ENCODE assay signal across 1 cellular context in the genomic region with DNA sequence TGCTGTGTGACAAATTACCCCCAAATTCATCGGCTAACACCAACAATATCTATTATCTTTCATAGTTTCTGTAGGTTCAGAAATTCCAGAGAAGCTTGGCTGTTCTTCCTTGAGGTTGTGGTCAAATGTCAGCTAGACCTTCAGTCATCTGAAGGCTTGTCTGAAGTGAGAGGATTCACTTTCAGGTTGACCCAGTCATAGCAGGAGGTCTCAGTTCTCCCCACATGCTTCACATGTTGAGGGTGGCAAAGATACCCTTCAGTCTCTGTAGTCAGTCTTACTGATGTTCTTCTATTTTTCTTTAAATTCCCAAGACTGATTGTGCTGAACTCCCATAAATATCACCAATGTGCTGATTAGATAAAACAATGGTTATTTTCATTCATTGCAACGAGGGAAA.
TF ChIP-seq lines count a peak whose summit lies in the region.

No MANE protein-coding gene starts in this region.

TF ChIP-seq in GM12878, 131 proteins besides CTCF, POLR2A, EP300 and RAD21 (continued from another document):
- TF ChIP-seq HDGF (IDR thresholded peaks at IDR 0.05) (no peak), NFIC (IDR thresholded peaks at IDR 0.05; ENCODE audit: low read depth, low read length) (no peak), CHD1 (IDR thresholded peaks at IDR 0.05; ENCODE audit: low read depth, low read length) (no peak)
